In the genomic region with DNA sequence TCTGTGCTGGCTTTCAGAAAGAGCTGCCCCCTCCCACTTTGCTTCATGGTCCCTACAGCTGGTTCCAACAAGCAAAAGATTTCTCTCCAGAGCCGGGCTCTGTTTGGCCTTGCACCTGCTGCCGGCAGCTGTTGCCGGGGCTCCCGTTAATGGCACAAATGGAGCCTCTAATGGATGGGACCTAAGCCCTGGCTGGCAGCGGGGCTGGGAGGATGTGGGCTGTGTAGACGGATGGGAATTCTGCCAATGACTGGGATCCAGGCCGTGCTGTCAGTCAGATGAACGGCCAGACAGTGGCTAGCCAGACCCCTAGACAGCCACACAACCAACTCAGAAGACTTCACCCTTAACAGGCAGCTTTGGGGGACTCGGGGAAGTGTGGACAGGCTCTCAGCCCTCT, we compare ENCODE assay signal across 1 cellular context.
TF ChIP-seq lines count a peak whose summit lies in the region.

No MANE protein-coding gene starts in this region.

TF ChIP-seq in SK-N-SH treated with all-trans-retinoic acid at 6 μM for 48 hours, 23 proteins besides CTCF, POLR2A, EP300 and RAD21 (continued from another document):
- TF ChIP-seq, protein P1, sequence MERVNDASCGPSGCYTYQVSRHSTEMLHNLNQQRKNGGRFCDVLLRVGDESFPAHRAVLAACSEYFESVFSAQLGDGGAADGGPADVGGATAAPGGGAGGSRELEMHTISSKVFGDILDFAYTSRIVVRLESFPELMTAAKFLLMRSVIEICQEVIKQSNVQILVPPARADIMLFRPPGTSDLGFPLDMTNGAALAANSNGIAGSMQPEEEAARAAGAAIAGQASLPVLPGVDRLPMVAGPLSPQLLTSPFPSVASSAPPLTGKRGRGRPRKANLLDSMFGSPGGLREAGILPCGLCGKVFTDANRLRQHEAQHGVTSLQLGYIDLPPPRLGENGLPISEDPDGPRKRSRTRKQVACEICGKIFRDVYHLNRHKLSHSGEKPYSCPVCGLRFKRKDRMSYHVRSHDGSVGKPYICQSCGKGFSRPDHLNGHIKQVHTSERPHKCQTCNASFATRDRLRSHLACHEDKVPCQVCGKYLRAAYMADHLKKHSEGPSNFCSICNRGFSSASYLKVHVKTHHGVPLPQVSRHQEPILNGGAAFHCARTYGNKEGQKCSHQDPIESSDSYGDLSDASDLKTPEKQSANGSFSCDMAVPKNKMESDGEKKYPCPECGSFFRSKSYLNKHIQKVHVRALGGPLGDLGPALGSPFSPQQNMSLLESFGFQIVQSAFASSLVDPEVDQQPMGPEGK (CRISPR knock-in tag; IDR thresholded peaks at IDR 0.05; ENCODE audit: borderline replicate concordance): no peak
- no peak for TF ChIP-seq ARNTL (CRISPR knock-in tag; IDR thresholded peaks at IDR 0.05; ENCODE audit: borderline replicate concordance, low read depth)
TF ChIP-seq in SK-N-SH treated with all-trans-retinoic acid at 6 μM for 48 hours: peak in this region for 0.
